Comparison of ENCODE assay signal across 1 cellular context in the genomic region with DNA sequence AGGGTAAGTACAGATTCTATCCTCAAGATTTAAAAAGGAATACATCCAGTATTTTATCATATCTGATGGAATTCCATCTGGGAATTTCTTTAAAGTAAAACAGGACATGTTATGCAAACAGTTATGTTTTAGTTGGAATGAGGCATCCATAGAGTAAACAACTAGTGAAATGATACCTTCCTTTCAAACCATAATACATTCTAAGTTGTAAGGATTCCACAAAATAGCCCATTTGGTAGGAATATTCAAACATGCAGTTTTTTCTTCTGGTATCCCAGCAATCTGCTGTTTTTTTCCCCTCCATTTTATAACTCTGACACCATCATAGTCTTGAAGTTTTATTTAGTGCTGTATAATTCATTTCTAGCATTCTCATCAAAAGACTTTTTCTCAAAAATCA.
TF ChIP-seq lines count a peak whose summit lies in the region.

No MANE protein-coding gene starts in this region.

TF ChIP-seq in IMR-90, 13 proteins besides CTCF, POLR2A, EP300 and RAD21 (continued from another document):
- no peak for TF ChIP-seq MAZ (IDR thresholded peaks at IDR 0.05; ENCODE audit: borderline replicate concordance, low read depth, low read length)
